11 cellular contexts compared by ENCODE assay signal in the genomic region with DNA sequence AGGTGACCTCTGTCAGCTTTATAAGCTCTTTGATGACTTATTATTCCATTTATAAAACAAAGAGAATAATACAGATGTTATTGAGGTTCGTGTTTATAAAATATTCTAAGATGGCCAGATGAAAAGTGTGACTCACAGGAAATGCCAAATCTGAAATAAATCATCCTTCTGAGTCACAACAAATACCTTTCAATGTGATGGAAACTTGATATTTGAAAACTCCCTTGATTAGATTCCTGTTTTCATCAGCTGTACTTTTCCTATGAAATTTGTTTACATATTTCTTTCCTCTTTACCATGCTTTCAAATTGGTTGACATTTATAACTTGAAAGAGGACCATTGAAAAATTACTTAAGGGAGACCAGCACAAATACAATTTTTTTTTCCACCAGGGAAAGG. TPM values are rescaled to one million over a fixed set of nuclear protein-coding genes. Genes with fewer than 3 reads are reported as not detected.
A peak's percentile ranks its signal among the peaks of the same experiment; 100 is the strongest.
DNase-seq lines count a peak whose midpoint lies in the region; ATAC-seq, FAIRE-seq and TF ChIP-seq lines count a peak whose summit lies in the region.
"Had no signal": no experiment of that assay in that cellular context is flagged by ENCODE, and none has a peak within 500 bp of the region (broad histone marks: within the 10 kb centered on the region; RNA-seq: fewer than 3 reads in every experiment).

No MANE protein-coding gene starts in this region.

- no peaks in the 10 kb centered on the region for H3K36me3 Mint-ChIP-seq in astrocyte (ENCODE audit: low read depth, unreplicated experiment)
- H3K36me3 Mint-ChIP-seq: activated naive CD4-positive, alpha-beta T cell treated with anti-CD3 and anti-CD28 coated beads, Interleukin-2, amount 50 U/mL, for 72 hours had no signal

- peak; percentile 77 for DNase-seq in COLO829 (ENCODE audit: low spot score)
- no peak for DNase-seq in Jurkat, Clone E6-1 (ENCODE audit: low read depth, low spot score)
- DNase-seq in astrocyte (ENCODE audit: low read depth): peak; percentile 71
- no peak for DNase-seq in HepG2 (ENCODE audit: low spot score)
- DNase-seq in T-helper 9 cell: no peak
- DNase-seq in NOMO-1 treated with DMSO at 0.1 percent for 48 hours (lab: John Stamatoyannopoulos, UW; ENCODE audit: unreplicated experiment): no peak

- H4K20me1 ChIP-seq in astrocyte (ENCODE audit: insufficient read depth, low read length): no peaks in the 10 kb centered on the region
- no peaks in the 10 kb centered on the region for H4K20me1 ChIP-seq in HepG2 (ENCODE audit: insufficient read depth, low read length)

- H3K4me1 ChIP-seq in astrocyte (ENCODE audit: insufficient read depth, low read length) (peaks cover 17% of the 10 kb centered on the region), HepG2 (ENCODE audit: insufficient read depth, low read length) (peaks cover 40% of the 10 kb centered on the region)

- H3K9ac ChIP-seq in astrocyte (ENCODE audit: low read length): no peak overlapping the region
- H3K9ac ChIP-seq in HepG2 (ENCODE audit: insufficient read depth, low read depth, low read length): no peak overlapping the region; the same call in 1 of the 2 replicates

- H3K36me3 ChIP-seq in astrocyte (ENCODE audit: insufficient read depth, low read length) (no peaks in the 10 kb centered on the region), HepG2 (replicated peaks in 1 of 2; ENCODE audit: control insufficient read depth in 1 of 2, insufficient read depth in 2 of 2, low read length in 2 of 2) (no peaks in the 10 kb centered on the region)

- no peak for TF ChIP-seq POLR2A in HepG2 (IDR thresholded peaks at IDR 0.05; ENCODE audit: insufficient read depth in 1 of 2, low read depth in 2 of 2, low read length in 2 of 2)

- no peaks in the 10 kb centered on the region for H3K9me3 Mint-ChIP-seq in astrocyte (ENCODE audit: unreplicated experiment)
- H3K9me3 Mint-ChIP-seq: activated naive CD4-positive, alpha-beta T cell treated with anti-CD3 and anti-CD28 coated beads, Interleukin-2, amount 50 U/mL, for 72 hours; nephron had no signal

- BruUV-seq in HepG2 (replicated peaks; lab: Mats Ljungman, UMichigan): no TSS peak

- peak overlapping the region; percentile 51 for H3K4me3 ChIP-seq in Jurkat, Clone E6-1 (ENCODE audit: low read length)
- H3K4me3 ChIP-seq in astrocyte (ENCODE audit: insufficient read depth, low read depth, low read length): peak overlapping the region; percentile 44
- H3K4me3 ChIP-seq in HepG2 (replicated peaks in 1 of 3; ENCODE audit: insufficient read depth in 1 of 3, low read depth in 2 of 3, low read length in 3 of 3): peak overlapping the region; percentile 52 to 58 (median 53); a peak in 5 of 6 replicates
- H3K4me3 ChIP-seq: SK-N-MC had no signal

- H2AFZ ChIP-seq in astrocyte (ENCODE audit: low read depth, low read length): no peak overlapping the region
- H2AFZ ChIP-seq in HepG2 (ENCODE audit: low read length): peak overlapping the region; percentile 65

- in situ Hi-C loops in HepG2 (cut with HindIII; ENCODE audit: extremely low pct_ligation_motif_present, low pct_unique_long_range_greater_than_20kb): no loop called here

- no peak for TF ChIP-seq CTCF in astrocyte (IDR thresholded peaks at IDR 0.05; ENCODE audit: insufficient read depth, low read depth, low read length)
- no peak for TF ChIP-seq CTCF in HepG2 (CRISPR knock-in tag; IDR thresholded peaks at IDR 0.05)

- H3K4me2 ChIP-seq in astrocyte (ENCODE audit: low read length) (peak overlapping the region; percentile 82), HepG2 (ENCODE audit: low read depth, low read length) (peak overlapping the region; percentile 61)

- intact Hi-C loops in HepG2 (cut with micrococcal nuclease; ENCODE audit: unreplicated experiment): loop anchor here (2.0 to 10.0 kb wide), 2 partner anchors 64 to 120 kb away; a partner anchor contains a TSS

- H3K79me2 ChIP-seq in astrocyte (ENCODE audit: insufficient read depth, low read length) (no peaks in the 10 kb centered on the region), HepG2 (ENCODE audit: insufficient read depth, low read length) (no peaks in the 10 kb centered on the region)

- no peak overlapping the region for H3K4me3 Mint-ChIP-seq in astrocyte (ENCODE audit: unreplicated experiment)

- 3% methylated on average over 1 of the region's 1 CpG for WGBS in HepG2 (ENCODE audit: low lambda C conversion rate)

- no peaks in the 10 kb centered on the region for H3K27me3 Mint-ChIP-seq in astrocyte (ENCODE audit: low read depth, unreplicated experiment)

- CTCF ChIA-PET in HepG2 (lab: Yijun Ruan, JAX; ENCODE audit: low intra/inter-chr PET ratio, low total read pairs): interaction anchor here (0.8 to 2.8 kb wide), 2 partner anchors 51 to 212 kb away, joined by 3 to 19 read pairs; no protein-coding TSS in a partner anchor

- no peak overlapping the region for H3K27ac Mint-ChIP-seq in astrocyte (ENCODE audit: unreplicated experiment)
- H3K27ac Mint-ChIP-seq: activated naive CD4-positive, alpha-beta T cell treated with anti-CD3 and anti-CD28 coated beads, Interleukin-2, amount 50 U/mL, for 72 hours had no signal

- H3K4me1 Mint-ChIP-seq in astrocyte (ENCODE audit: low read depth, unreplicated experiment): peaks cover 2% of the 10 kb centered on the region

- H3K9me3 ChIP-seq in astrocyte (ENCODE audit: insufficient read depth, low read depth, low read length): no peaks in the 10 kb centered on the region
- no peaks in the 10 kb centered on the region for H3K9me3 ChIP-seq in HepG2 (ENCODE audit: low read length)

- no peak for TF ChIP-seq RAD21 in HepG2 (CRISPR knock-in tag; IDR thresholded peaks at IDR 0.05)

- TF ChIP-seq EP300 in HepG2 (IDR thresholded peaks at IDR 0.05; ENCODE audit: low read depth in 2 of 2, low read length in 2 of 2): no peak
- TF ChIP-seq EP300 in HepG2 (CRISPR knock-in tag; IDR thresholded peaks at IDR 0.05; ENCODE audit: borderline replicate concordance): no peak

- H3K27me3 ChIP-seq in astrocyte (ENCODE audit: insufficient read depth, low read length): no peaks in the 10 kb centered on the region
- H3K27me3 ChIP-seq in HepG2 (ENCODE audit: control insufficient read depth in 1 of 2, insufficient read depth in 2 of 2, low read length in 2 of 2): no peaks in the 10 kb centered on the region; a peak in 1 of 5 replicates

- POLR2A ChIA-PET in HepG2 (lab: Yijun Ruan, JAX): no interaction called here

- H3K27ac ChIP-seq in astrocyte (ENCODE audit: low read depth, low read length) (peak overlapping the region; percentile 47), HepG2 (ENCODE audit: extremely low read length, insufficient read depth, low read length) (peak overlapping the region; percentile 16)
- H3K27ac ChIP-seq: SK-N-MC had no signal

- ATAC-seq in HepG2 (no peak), HG03139 (IDR thresholded peaks at IDR 0.05; ENCODE audit: unreplicated experiment) (no peak), GM18517 (IDR thresholded peaks at IDR 0.05; ENCODE audit: unreplicated experiment) (no peak)

- FAIRE-seq in astrocyte (lab: Jason Lieb, UNC): no peak
- FAIRE-seq in HepG2 (lab: Jason Lieb, UNC): no peak

RNA-seq across cellular contexts. Expression of a gene that starts 30.6 kb away (rescaled TPM):
- polyA plus RNA-seq in Jurkat, Clone E6-1 (2012; ENCODE audit: insufficient read depth, insufficient read length): 9.9 TPM
- total RNA-seq in astrocyte (0.50 and 1.2 TPM in 2 replicates), HepG2 (2016; rRNA removed; fragmentation: Illumina TruSeq; extraction: Trizol) (1.5 and 2.4 TPM in 2 replicates)
- total RNA-seq in HepG2 (2016; cell fraction: cytosol; rRNA removed; fragmentation: Illumina TruSeq; extraction: Trizol; ENCODE audit: low read depth): 0.79 and 1.8 TPM in 2 replicates
- 1.7 and 1.9 TPM in 2 replicates for total RNA-seq in HepG2 (2016; cell fraction: insoluble cytoplasmic fraction; rRNA removed; fragmentation: Illumina TruSeq; extraction: Trizol)
- total RNA-seq in HepG2 (2016; cell fraction: membrane; rRNA removed; fragmentation: Illumina TruSeq; extraction: Trizol): 1.8 and 1.9 TPM in 2 replicates
- 2.1 and 2.4 TPM in 2 replicates for total RNA-seq in HepG2 (2016; cell fraction: nucleus; rRNA removed; fragmentation: Illumina TruSeq; extraction: Trizol)
- polyA plus RNA-seq in HepG2 (2011; rRNA removed): 2.9 and 3.5 TPM in 2 replicates
- 1.6 and 2.1 TPM in 2 replicates for polyA plus RNA-seq in HepG2 (2011; cell fraction: cytosol; rRNA removed)
- 0.87 and 0.90 TPM in 2 replicates for polyA plus RNA-seq in HepG2 (2011; cell fraction: nucleus; rRNA removed)
- 6.6 and 22.4 TPM in 2 replicates for polyA plus RNA-seq in HepG2 (2012)
- 0.83 and 1.6 TPM in 2 replicates for polyA plus RNA-seq in HepG2 (2016; cell fraction: cytosol; fragmentation: Illumina TruSeq; extraction: Trizol; ENCODE audit: low read depth)
- polyA plus RNA-seq in HepG2 (2016; cell fraction: insoluble cytoplasmic fraction; fragmentation: Illumina TruSeq; extraction: Trizol; ENCODE audit: low read depth): 2.9 and 3.3 TPM in 2 replicates
- 3.2 and 3.5 TPM in 2 replicates for polyA plus RNA-seq in HepG2 (2016; cell fraction: membrane; fragmentation: Illumina TruSeq; extraction: Trizol; ENCODE audit: low read depth)
- polyA plus RNA-seq in HepG2 (2016; cell fraction: nucleus; fragmentation: Illumina TruSeq; extraction: Trizol; ENCODE audit: insufficient read depth, low read depth): 1.2 and 2.1 TPM in 2 replicates
- 0.34 TPM in 1 of 2 replicates, not detected in the other for polyA minus RNA-seq in HepG2 (2011; rRNA and poly(A)+ RNA removed; ENCODE audit: low replicate concordance)
- polyA minus RNA-seq in HepG2 (2011; cell fraction: cytosol; rRNA and poly(A)+ RNA removed): 1.5 TPM in 1 of 2 replicates, not detected in the other
- polyA minus RNA-seq in HepG2 (2011; cell fraction: nucleus; rRNA and poly(A)+ RNA removed): 5.0 and 5.9 TPM in 2 replicates
- total RNA-seq: activated naive CD4-positive, alpha-beta T cell treated with anti-CD3 and anti-CD28 coated beads, Interleukin-2, amount 50 U/mL, for 72 hours had no signal

Comparison
In these comparisons a context has a peak if more than half of its experiments do, and no peak if none do; other contexts are left out.
1. DNase-seq: peak in COLO829 (single experiment) and astrocyte (single experiment); none in Jurkat, Clone E6-1 (single experiment), HepG2 (single experiment), T-helper 9 cell (single experiment) and NOMO-1 treated with DMSO at 0.1 percent for 48 hours (single experiment).
2. Peak in every context shown above with its lines, with median percentiles within 50 percentile points of each other: H3K4me3 ChIP-seq.